Comparison of ENCODE assay signal across 23 cellular contexts in genomic region chr1:46002751-46003150, GRCh38.
"Had no signal": no experiment of that assay in that cellular context is flagged by ENCODE, and none has a peak within 500 bp of the region (broad histone marks: within the 10 kb centered on the region; RNA-seq: fewer than 3 reads in every experiment).

No MANE protein-coding gene starts in this region.

- H2AFZ ChIP-seq: parathyroid adenoma had no signal

- DNase-seq: colonic mucosa; effector CD8-positive, alpha-beta T cell; esophagus squamous epithelium; glutamatergic neuron; heart right ventricle; hippocampal formation; islet precursor cell; kidney glomerular epithelial cell; left colon; left ventricle myocardium superior; mucosa of descending colon; naive B cell; right cardiac atrium; sigmoid colon; stimulated activated CD4-positive, alpha-beta T cell treated with anti-CD3 and anti-CD28 coated beads, Interleukin-2, amount 100 ng/mL, for 24 hours; stimulated activated CD4-positive, alpha-beta T cell treated with anti-CD3 and anti-CD28 coated beads, Interleukin-4, amount 100 ng/mL, for 24 hours; stimulated activated naive CD4-positive, alpha-beta T cell treated with Interleukin-2 at 50 U/mL for 16 hours; stomach; tibial artery had no signal

- ATAC-seq: heart right ventricle; left colon; left ventricle myocardium superior; mucosa of descending colon; right cardiac atrium; stimulated activated effector memory CD8-positive, alpha-beta T cell treated with anti-CD3 and anti-CD28 coated beads, Interleukin-12 subunit alpha, Interleukin-12 subunit beta, amount 100 ng/mL, for 72 hours had no signal

- H3K36me3 ChIP-seq: colonic mucosa had no signal

- H3K4me3 ChIP-seq: colonic mucosa, esophagus squamous epithelium, heart right ventricle, lower lobe of right lung, mucosa of descending colon, sigmoid colon, stomach, tibial artery had no signal

- H3K9me3 ChIP-seq: colonic mucosa, esophagus squamous epithelium, heart right ventricle, lower lobe of right lung, mucosa of descending colon, neutrophil, sigmoid colon, stomach, tibial artery had no signal

- H3K9ac ChIP-seq: parathyroid adenoma had no signal

- H3K4me1 ChIP-seq: colonic mucosa, parathyroid adenoma, tibial artery had no signal

- H3K27ac ChIP-seq: colonic mucosa, esophagus squamous epithelium, heart right ventricle, lower lobe of right lung, neutrophil, parathyroid adenoma, sigmoid colon, stomach, tibial artery had no signal

- H3K27me3 ChIP-seq: colonic mucosa, esophagus squamous epithelium, heart right ventricle, neutrophil, sigmoid colon, stomach, tibial artery had no signal
